ENCODE assay signal across 25 cellular contexts in the genomic region with DNA sequence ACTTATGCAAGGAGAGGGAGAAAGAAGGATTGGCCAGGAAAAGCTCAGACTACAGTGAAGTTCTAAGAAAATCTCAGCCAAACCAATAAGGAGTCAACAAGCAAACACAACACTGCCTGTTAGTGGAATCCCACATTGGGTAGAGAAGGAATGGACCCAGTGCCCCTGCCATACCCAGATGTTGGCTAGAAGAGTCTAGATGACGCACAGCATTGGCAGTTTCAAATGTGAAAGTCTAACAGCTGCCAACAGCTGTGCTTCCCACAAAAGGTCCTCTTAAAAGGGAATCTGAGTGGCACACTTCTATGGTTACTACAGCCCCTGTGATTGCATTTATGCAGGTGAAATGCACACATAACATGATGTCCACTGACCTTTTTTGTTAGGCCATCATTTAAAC.
"Had no signal": no experiment of that assay in that cellular context is flagged by ENCODE, and none has a peak within 500 bp of the region (broad histone marks: within the 10 kb centered on the region; RNA-seq: fewer than 3 reads in every experiment).

No MANE protein-coding gene starts in this region.

- H3K27ac ChIP-seq: adrenal gland, body of pancreas, breast epithelium, SJSA1 had no signal

- H3K4me3 ChIP-seq: adrenal gland, body of pancreas, breast epithelium, SJSA1 had no signal

- DNase-seq: activated CD4-positive, alpha-beta T cell treated with anti-CD3 and anti-CD28 coated beads for 36 hours; activated CD4-positive, alpha-beta T cell treated with anti-CD3 and anti-CD28 coated beads, Interleukin-2, amount 10 ng/mL, durations not matched to agents 7 days and 5 days; activated CD4-positive, alpha-beta T cell treated with anti-CD3 and anti-CD28 coated beads, Interleukin-2, amount 50 U/mL, for 48 hours; activated CD8-positive, alpha-beta T cell treated with anti-CD3 and anti-CD28 coated beads, Interleukin-2, amount 10 ng/mL, durations not matched to agents 7 days and 5 days; activated gamma-delta T cell treated with Interleukin-2 at 50 U/mL for 16 hours; activated naive CD4-positive, alpha-beta T cell treated with anti-CD3 and anti-CD28 coated beads for 36 hours; activated T-cell treated with anti-CD3 and anti-CD28 coated beads, Interleukin-2, amount 50 U/mL, for 4 hours; adrenal gland; body of pancreas; Kasumi-1; KG1; NCI-H1105 treated with DMSO at 0.1 percent for 48 hours; NCI-H1436; NCI-H1694; NCI-H1930; NCI-H2081 treated with DMSO at 0.1 percent for 48 hours; NCI-H226; NCI-H446 treated with DMSO at 0.1 percent for 48 hours; NCI-H524; NCI-H69; RPMI8226; SHP77 treated with DMSO at 0.1 percent for 48 hours; SK-N-SH had no signal

- H3K27me3 ChIP-seq: adrenal gland, body of pancreas, breast epithelium, SJSA1 had no signal

- H3K4me2 ChIP-seq: SK-N-SH had no signal

- H3K9me3 ChIP-seq: adrenal gland, body of pancreas, breast epithelium, SJSA1, SK-N-SH had no signal

- H3K36me3 ChIP-seq: adrenal gland, breast epithelium, SJSA1 had no signal

- H3K9ac ChIP-seq: SK-N-SH had no signal

- H3K4me1 ChIP-seq: adrenal gland, body of pancreas, breast epithelium, SJSA1 had no signal
